ENCODE assay signal across 16 cellular contexts in the genomic region with DNA sequence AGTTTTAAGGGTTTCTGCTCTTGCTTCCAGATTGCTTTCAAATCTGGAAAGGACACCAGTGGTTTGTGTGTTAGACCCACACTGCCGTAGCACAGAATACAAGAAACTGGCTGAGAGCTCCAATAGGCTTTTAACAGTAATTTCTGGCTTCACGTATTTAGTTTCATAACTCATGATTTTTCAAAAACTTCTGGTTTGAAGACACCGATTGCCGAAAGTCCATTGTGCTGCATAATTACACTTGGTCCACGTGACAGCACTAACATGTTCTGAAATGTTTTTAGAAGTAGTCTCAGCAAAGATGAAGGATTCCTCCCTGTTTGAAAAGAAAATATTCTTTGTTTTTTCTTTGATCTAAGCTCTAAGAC. TPM values are rescaled to one million over a fixed set of nuclear protein-coding genes. Genes with fewer than 3 reads are reported as not detected.
DNase-seq lines count a peak whose midpoint lies in the region; ATAC-seq and TF ChIP-seq lines count a peak whose summit lies in the region.
"Had no signal": no experiment of that assay in that cellular context is flagged by ENCODE, and none has a peak within 500 bp of the region (broad histone marks: within the 10 kb centered on the region; RNA-seq: fewer than 3 reads in every experiment).

No MANE protein-coding gene starts in this region.

- no peak for DNase-seq in Panc1 (ENCODE audit: low read depth, low spot score)
- no peak for DNase-seq in epithelial cell of prostate (ENCODE audit: low read depth, low spot score)
- DNase-seq in testis = no peak
- DNase-seq in head of caudate nucleus = no peak
- no peak for DNase-seq in NCI-H1417 treated with DMSO at 0.1 percent for 48 hours (lab: John Stamatoyannopoulos, UW)
- no peak for DNase-seq in kidney tubule cell (ENCODE audit: low spot score)
- DNase-seq: activated CD8-positive, alpha-beta T cell treated with anti-CD3 and anti-CD28 coated beads for 36 hours; DMS153; dorsolateral prefrontal cortex; kidney; NCI-H187; NCI-H510A; SW 1271 had no signal

- H3K27me3 ChIP-seq in Panc1 (ENCODE audit: control insufficient read depth, insufficient read depth, low read length) (no peaks in the 10 kb centered on the region), muscle layer of duodenum (ENCODE audit: low read depth, low read length) (no peaks in the 10 kb centered on the region), testis (no peaks in the 10 kb centered on the region)
- H3K27me3 ChIP-seq: BLaER1 had no signal

- in situ Hi-C loops in Panc1 (cut with HindIII; ENCODE audit: low pct_unique_long_range_greater_than_20kb, low sequenced_read_pairs) = no loop called here

- no peak for ATAC-seq in Panc1
- ATAC-seq in HG03571 (IDR thresholded peaks at IDR 0.05; ENCODE audit: unreplicated experiment) = no peak
- ATAC-seq: activated CD8-positive, alpha-beta T cell treated with anti-CD3 and anti-CD28 coated beads for 36 hours had no signal

- TF ChIP-seq CTCF in Panc1 (IDR thresholded peaks at IDR 0.05) (no peak), testis (IDR thresholded peaks at IDR 0.05) (no peak)

- no peak for TF ChIP-seq POLR2A in testis (IDR thresholded peaks at IDR 0.05)

- intact Hi-C loops in Panc1 (cut with micrococcal nuclease; ENCODE audit: unreplicated experiment) = loop anchor here (2.0 to 10.0 kb wide), 3 partner anchors 50 to 232 kb away; no protein-coding TSS in a partner anchor
- intact Hi-C loops in testis (cut with DNase I; ENCODE audit: low total_unique reads) = no loop called here
- intact Hi-C loops in head of caudate nucleus (cut with DNase I) = no loop called here

- H3K9me3 ChIP-seq in Panc1 (ENCODE audit: control insufficient read depth, insufficient read depth, low read depth, low read length) = no peaks in the 10 kb centered on the region
- H3K9me3 ChIP-seq in muscle layer of duodenum (ENCODE audit: control insufficient read depth in 1 of 2, low read length in 2 of 2) = no peaks in the 10 kb centered on the region
- no peaks in the 10 kb centered on the region for H3K9me3 ChIP-seq in testis

- TSS peak; percentile 4 for BruUV-seq in Panc1 (replicated peaks; lab: Mats Ljungman, UMichigan)

- CTCF ChIA-PET in Panc1 (lab: Charles Lee) = interaction anchor here (0.7 kb wide), 1 partner anchor 232 kb away, joined by 3 read pairs; no protein-coding TSS in a partner anchor

- H3K4me3 ChIP-seq in Panc1 (ENCODE audit: low read depth in 2 of 2, low read length in 2 of 2) (peak overlapping the region; percentile 74 to 85; a peak in 3 of 4 replicates), muscle layer of duodenum (ENCODE audit: low read depth in 1 of 2, low read length in 2 of 2) (peak overlapping the region in 1 of 2 donors; percentile 1), testis (no peak overlapping the region)
- H3K4me3 ChIP-seq: BLaER1 had no signal

- H3K36me3 ChIP-seq in Panc1 (ENCODE audit: control insufficient read depth, insufficient read depth, low read length) = 0 out of 2 replicates have a peak, but pooled peaks cover 2% of the 10 kb centered on the region
- H3K36me3 ChIP-seq in muscle layer of duodenum (ENCODE audit: control insufficient read depth in 1 of 2, insufficient read depth in 2 of 2, low read length in 2 of 2) = no peaks in the 10 kb centered on the region
- no peaks in the 10 kb centered on the region for H3K36me3 ChIP-seq in testis (ENCODE audit: low read depth, missing control alignments)
- H3K36me3 ChIP-seq: BLaER1 had no signal

- H3K4me1 ChIP-seq in Panc1 (ENCODE audit: control insufficient read depth, insufficient read depth, low read length) (peaks cover 65% of the 10 kb centered on the region), muscle layer of duodenum (ENCODE audit: control insufficient read depth in 1 of 2, insufficient read depth in 2 of 2, low read length in 2 of 2) (peaks cover 7 to 24% of the 10 kb centered on the region in 2 donors), testis (peaks cover 32% of the 10 kb centered on the region)
- H3K4me1 ChIP-seq: BLaER1 had no signal

- WGBS in testis, 2 donors = 55 to 70% methylated on average over 5 of the region's 5 CpGs

- POLR2A ChIA-PET in Panc1 (lab: Charles Lee) = no interaction called here

- H3K27ac ChIP-seq in Panc1 (ENCODE audit: low read length) = peak overlapping the region; percentile 91
- H3K27ac ChIP-seq in epithelial cell of prostate = peak overlapping the region; percentile 94
- H3K27ac ChIP-seq in muscle layer of duodenum (ENCODE audit: low read length) = peak overlapping the region; percentile 64
- peak overlapping the region; percentile 92 to 95 for H3K27ac ChIP-seq in testis
- H3K27ac ChIP-seq: BLaER1 had no signal

RNA-seq across cellular contexts. Expression of a gene that starts 3.8 kb away (rescaled TPM):
- total RNA-seq in Panc1 (2021; ENCODE audit: unreplicated experiment) (156 TPM), testis (10 to 100 TPM; 18.2 to 45.0 TPM)
- 68.6 TPM for polyA plus RNA-seq in Panc1 (2012; ENCODE audit: insufficient read length)
- polyA plus RNA-seq in testis (ENCODE audit: insufficient read depth, low read depth, low replicate concordance) = 11.0 TPM
- total RNA-seq: activated CD8-positive, alpha-beta T cell treated with anti-CD3 and anti-CD28 coated beads for 36 hours had no signal

Comparison
In these comparisons a context has a peak if more than half of its experiments do, and no peak if none do; other contexts are left out.
1. H3K4me3 ChIP-seq: peak in Panc1 (2 of 2); none in testis (0 of 2).
2. Peak in every context shown above with its lines, with median percentiles within 50 percentile points of each other: H3K27ac ChIP-seq.